Comparison of ENCODE assay signal across 21 cellular contexts in the genomic region with DNA sequence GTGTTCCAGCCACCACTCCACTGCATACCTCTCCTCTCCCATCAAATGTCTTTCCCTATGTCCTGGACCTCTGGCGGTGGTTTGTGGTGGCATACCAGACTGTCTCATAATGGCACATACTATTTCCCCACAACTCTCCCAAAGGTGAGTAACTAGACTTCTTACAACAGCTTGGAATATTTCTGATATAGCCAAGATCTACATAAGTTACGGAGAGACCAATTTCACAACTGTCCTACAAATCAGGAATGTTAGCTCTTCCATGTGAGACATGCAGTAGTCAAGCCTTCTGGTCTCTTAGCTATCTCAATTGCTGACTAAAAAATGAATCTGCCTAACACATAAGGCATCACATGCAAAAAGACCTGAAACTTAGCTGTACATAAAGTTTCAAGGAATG.
"Had no signal": no experiment of that assay in that cellular context is flagged by ENCODE, and none has a peak within 500 bp of the region (broad histone marks: within the 10 kb centered on the region; RNA-seq: fewer than 3 reads in every experiment).

No MANE protein-coding gene starts in this region.

- H3K4me1 ChIP-seq: SJSA1 had no signal

- DNase-seq: IMR-90, Karpas-422, KG1, MG63, NCI-H1092, NCI-H1417 treated with DMSO at 0.1 percent for 48 hours, NCI-H1694 treated with DMSO at 0.1 percent for 48 hours, NCI-H1930, NCI-H2081, NCI-H226, NCI-H446, NCI-H510A, NCI-H524 treated with DMSO at 0.1 percent for 48 hours, NCI-H69, NCI-H774, Right ventricle myocardium superior, RPMI8226, SIG-M5, SW 1271 had no signal

- H3K9me3 ChIP-seq: MG63, SJSA1 had no signal

- H3K36me3 ChIP-seq: MG63, SJSA1 had no signal

- H3K4me3 ChIP-seq: MG63, SJSA1, SK-N-MC had no signal

- H3K27ac ChIP-seq: SJSA1, SK-N-MC had no signal

- H3K27me3 ChIP-seq: MG63, SJSA1 had no signal
